In genomic region chr17:81960130-81960958, GRCh38 we compare ENCODE assay signal across 1 cellular context.
TF ChIP-seq lines count a peak whose summit lies in the region.

No MANE protein-coding gene starts in this region.

TF ChIP-seq in HepG2, 621 proteins besides CTCF, POLR2A, EP300 and RAD21 (continued from another document):
- TF ChIP-seq, protein P1, sequence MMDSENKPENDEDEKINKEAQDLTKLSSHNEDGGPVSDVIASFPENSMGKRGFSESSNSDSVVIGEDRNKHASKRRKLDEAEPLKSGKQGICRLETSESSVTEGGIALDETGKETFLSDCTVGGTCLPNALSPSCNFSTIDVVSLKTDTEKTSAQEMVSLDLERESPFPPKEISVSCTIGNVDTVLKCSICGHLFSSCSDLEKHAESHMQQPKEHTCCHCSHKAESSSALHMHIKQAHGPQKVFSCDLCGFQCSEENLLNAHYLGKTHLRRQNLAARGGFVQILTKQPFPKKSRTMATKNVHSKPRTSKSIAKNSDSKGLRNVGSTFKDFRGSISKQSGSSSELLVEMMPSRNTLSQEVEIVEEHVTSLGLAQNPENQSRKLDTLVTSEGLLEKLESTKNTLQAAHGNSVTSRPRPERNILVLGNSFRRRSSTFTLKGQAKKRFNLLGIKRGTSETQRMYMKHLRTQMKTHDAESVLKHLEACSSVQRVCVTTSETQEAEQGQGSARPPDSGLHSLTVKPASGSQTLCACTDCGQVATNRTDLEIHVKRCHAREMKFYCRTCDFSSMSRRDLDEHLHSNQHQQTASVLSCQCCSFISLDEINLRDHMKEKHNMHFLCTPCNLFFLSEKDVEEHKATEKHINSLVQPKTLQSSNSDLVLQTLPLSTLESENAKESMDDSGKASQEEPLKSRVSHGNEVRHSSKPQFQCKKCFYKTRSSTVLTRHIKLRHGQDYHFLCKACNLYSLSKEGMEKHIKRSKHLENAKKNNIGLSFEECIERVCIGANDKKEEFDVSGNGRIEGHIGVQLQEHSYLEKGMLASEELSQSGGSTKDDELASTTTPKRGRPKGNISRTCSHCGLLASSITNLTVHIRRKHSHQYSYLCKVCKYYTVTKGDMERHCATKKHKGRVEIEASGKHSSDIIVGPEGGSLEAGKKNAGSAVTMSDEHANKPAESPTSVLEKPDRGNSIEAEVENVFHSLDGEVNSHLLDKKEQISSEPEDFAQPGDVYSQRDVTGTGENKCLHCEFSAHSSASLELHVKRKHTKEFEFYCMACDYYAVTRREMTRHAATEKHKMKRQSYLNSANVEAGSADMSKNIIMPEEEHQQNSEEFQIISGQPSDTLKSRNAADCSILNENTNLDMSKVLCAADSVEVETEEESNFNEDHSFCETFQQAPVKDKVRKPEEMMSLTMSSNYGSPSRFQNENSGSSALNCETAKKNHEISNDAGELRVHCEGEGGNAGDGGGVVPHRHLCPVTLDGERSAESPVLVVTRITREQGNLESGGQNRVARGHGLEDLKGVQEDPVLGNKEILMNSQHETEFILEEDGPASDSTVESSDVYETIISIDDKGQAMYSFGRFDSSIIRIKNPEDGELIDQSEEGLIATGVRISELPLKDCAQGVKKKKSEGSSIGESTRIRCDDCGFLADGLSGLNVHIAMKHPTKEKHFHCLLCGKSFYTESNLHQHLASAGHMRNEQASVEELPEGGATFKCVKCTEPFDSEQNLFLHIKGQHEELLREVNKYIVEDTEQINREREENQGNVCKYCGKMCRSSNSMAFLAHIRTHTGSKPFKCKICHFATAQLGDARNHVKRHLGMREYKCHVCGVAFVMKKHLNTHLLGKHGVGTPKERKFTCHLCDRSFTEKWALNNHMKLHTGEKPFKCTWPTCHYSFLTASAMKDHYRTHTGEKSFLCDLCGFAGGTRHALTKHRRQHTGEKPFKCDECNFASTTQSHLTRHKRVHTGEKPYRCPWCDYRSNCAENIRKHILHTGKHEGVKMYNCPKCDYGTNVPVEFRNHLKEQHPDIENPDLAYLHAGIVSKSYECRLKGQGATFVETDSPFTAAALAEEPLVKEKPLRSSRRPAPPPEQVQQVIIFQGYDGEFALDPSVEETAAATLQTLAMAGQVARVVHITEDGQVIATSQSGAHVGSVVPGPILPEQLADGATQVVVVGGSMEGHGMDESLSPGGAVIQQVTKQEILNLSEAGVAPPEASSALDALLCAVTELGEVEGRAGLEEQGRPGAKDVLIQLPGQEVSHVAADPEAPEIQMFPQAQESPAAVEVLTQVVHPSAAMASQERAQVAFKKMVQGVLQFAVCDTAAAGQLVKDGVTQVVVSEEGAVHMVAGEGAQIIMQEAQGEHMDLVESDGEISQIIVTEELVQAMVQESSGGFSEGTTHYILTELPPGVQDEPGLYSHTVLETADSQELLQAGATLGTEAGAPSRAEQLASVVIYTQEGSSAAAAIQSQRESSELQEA (CRISPR knock-in tag; IDR thresholded peaks at IDR 0.05; ENCODE audit: not compliant biosample characterization) = no peak
- TF ChIP-seq ZNF431 (CRISPR knock-in tag; IDR thresholded peaks at IDR 0.05; ENCODE audit: borderline replicate concordance, low read depth) = no peak
- TF ChIP-seq CEBPG (CRISPR knock-in tag; IDR thresholded peaks at IDR 0.05) = no peak
- TF ChIP-seq ZFP37 (CRISPR knock-in tag; IDR thresholded peaks at IDR 0.05; ENCODE audit: borderline replicate concordance) = no peak
- no peak; the same call in 1 of the 2 replicates for TF ChIP-seq ZNF451 (CRISPR knock-in tag; IDR thresholded peaks at IDR 0.05)
- no peak for TF ChIP-seq GFI1 (CRISPR knock-in tag; IDR thresholded peaks at IDR 0.05; ENCODE audit: borderline replicate concordance)
- no peak for TF ChIP-seq JARID2 (CRISPR knock-in tag; IDR thresholded peaks at IDR 0.05; ENCODE audit: insufficient replicate concordance)
- 0 out of 2 replicates have a peak, but pooled peaks have one; percentile 41 for TF ChIP-seq ZNF230 (CRISPR knock-in tag; IDR thresholded peaks at IDR 0.05)
- no peak for TF ChIP-seq RFX3 (CRISPR knock-in tag; IDR thresholded peaks at IDR 0.05)
- TF ChIP-seq ATAD3A (CRISPR knock-in tag; IDR thresholded peaks at IDR 0.05) = no peak
- no peak; the same call in 1 of the 2 replicates for TF ChIP-seq ZNF232 (CRISPR knock-in tag; IDR thresholded peaks at IDR 0.05; ENCODE audit: borderline replicate concordance)
- no peak for TF ChIP-seq ZNF350 (CRISPR knock-in tag; IDR thresholded peaks at IDR 0.05; ENCODE audit: borderline replicate concordance, low read depth)
- no peak for TF ChIP-seq NFRKB (IDR thresholded peaks at IDR 0.05)
- no peak for TF ChIP-seq MEIS2 (CRISPR knock-in tag; IDR thresholded peaks at IDR 0.05)
- TF ChIP-seq MAF1 (CRISPR knock-in tag; IDR thresholded peaks at IDR 0.05; ENCODE audit: borderline replicate concordance) = no peak
- TF ChIP-seq, protein P2, sequence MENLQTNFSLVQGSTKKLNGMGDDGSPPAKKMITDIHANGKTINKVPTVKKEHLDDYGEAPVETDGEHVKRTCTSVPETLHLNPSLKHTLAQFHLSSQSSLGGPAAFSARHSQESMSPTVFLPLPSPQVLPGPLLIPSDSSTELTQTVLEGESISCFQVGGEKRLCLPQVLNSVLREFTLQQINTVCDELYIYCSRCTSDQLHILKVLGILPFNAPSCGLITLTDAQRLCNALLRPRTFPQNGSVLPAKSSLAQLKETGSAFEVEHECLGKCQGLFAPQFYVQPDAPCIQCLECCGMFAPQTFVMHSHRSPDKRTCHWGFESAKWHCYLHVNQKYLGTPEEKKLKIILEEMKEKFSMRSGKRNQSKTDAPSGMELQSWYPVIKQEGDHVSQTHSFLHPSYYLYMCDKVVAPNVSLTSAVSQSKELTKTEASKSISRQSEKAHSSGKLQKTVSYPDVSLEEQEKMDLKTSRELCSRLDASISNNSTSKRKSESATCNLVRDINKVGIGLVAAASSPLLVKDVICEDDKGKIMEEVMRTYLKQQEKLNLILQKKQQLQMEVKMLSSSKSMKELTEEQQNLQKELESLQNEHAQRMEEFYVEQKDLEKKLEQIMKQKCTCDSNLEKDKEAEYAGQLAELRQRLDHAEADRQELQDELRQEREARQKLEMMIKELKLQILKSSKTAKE (CRISPR knock-in tag; IDR thresholded peaks at IDR 0.05; ENCODE audit: borderline replicate concordance) = peak; percentile 70
- TF ChIP-seq, protein P3, sequence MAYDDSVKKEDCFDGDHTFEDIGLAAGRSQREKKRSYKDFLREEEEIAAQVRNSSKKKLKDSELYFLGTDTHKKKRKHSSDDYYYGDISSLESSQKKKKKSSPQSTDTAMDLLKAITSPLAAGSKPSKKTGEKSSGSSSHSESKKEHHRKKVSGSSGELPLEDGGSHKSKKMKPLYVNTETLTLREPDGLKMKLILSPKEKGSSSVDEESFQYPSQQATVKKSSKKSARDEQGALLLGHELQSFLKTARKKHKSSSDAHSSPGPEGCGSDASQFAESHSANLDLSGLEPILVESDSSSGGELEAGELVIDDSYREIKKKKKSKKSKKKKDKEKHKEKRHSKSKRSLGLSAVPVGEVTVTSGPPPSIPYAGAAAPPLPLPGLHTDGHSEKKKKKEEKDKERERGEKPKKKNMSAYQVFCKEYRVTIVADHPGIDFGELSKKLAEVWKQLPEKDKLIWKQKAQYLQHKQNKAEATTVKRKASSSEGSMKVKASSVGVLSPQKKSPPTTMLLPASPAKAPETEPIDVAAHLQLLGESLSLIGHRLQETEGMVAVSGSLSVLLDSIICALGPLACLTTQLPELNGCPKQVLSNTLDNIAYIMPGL (CRISPR knock-in tag; IDR thresholded peaks at IDR 0.05; ENCODE audit: borderline replicate concordance in 1 of 2, low read depth in 1 of 2) = peak in 1 of 2 experiments; percentile 85; a peak in 3 of 4 replicates
- no peak; the same call in 1 of the 2 replicates for TF ChIP-seq ZFP90 (CRISPR knock-in tag; IDR thresholded peaks at IDR 0.05; ENCODE audit: borderline replicate concordance)
- TF ChIP-seq HDAC1 (CRISPR knock-in tag; IDR thresholded peaks at IDR 0.05) = no peak; the same call in none of the 2 replicates
- no peak for TF ChIP-seq PCBP2 (optimal IDR thresholded peaks at IDR 0.05; ENCODE audit: low read depth, low read length, poor library complexity, severe bottlenecking)
- no peak for TF ChIP-seq ZBTB21 (CRISPR knock-in tag; IDR thresholded peaks at IDR 0.05)
- TF ChIP-seq HMG20B (CRISPR knock-in tag; conservative IDR thresholded peaks at IDR 0.05) = no peak
- no peak for TF ChIP-seq ZNF33A (CRISPR knock-in tag; IDR thresholded peaks at IDR 0.05; ENCODE audit: borderline replicate concordance)
- no peak for TF ChIP-seq TFAP4 (IDR thresholded peaks at IDR 0.05; ENCODE audit: borderline replicate concordance, low read depth)
- no peak for TF ChIP-seq ZNF207 (IDR thresholded peaks at IDR 0.05; ENCODE audit: borderline replicate concordance)
- TF ChIP-seq ZNF816 (CRISPR knock-in tag; IDR thresholded peaks at IDR 0.05; ENCODE audit: borderline replicate concordance) = 0 out of 2 replicates have a peak, but pooled peaks have one; percentile 22
- TF ChIP-seq STAG1 (CRISPR knock-in tag; IDR thresholded peaks at IDR 0.05) = no peak
- TF ChIP-seq ZNF30 (CRISPR knock-in tag; IDR thresholded peaks at IDR 0.05) = no peak
- TF ChIP-seq, protein P4, sequence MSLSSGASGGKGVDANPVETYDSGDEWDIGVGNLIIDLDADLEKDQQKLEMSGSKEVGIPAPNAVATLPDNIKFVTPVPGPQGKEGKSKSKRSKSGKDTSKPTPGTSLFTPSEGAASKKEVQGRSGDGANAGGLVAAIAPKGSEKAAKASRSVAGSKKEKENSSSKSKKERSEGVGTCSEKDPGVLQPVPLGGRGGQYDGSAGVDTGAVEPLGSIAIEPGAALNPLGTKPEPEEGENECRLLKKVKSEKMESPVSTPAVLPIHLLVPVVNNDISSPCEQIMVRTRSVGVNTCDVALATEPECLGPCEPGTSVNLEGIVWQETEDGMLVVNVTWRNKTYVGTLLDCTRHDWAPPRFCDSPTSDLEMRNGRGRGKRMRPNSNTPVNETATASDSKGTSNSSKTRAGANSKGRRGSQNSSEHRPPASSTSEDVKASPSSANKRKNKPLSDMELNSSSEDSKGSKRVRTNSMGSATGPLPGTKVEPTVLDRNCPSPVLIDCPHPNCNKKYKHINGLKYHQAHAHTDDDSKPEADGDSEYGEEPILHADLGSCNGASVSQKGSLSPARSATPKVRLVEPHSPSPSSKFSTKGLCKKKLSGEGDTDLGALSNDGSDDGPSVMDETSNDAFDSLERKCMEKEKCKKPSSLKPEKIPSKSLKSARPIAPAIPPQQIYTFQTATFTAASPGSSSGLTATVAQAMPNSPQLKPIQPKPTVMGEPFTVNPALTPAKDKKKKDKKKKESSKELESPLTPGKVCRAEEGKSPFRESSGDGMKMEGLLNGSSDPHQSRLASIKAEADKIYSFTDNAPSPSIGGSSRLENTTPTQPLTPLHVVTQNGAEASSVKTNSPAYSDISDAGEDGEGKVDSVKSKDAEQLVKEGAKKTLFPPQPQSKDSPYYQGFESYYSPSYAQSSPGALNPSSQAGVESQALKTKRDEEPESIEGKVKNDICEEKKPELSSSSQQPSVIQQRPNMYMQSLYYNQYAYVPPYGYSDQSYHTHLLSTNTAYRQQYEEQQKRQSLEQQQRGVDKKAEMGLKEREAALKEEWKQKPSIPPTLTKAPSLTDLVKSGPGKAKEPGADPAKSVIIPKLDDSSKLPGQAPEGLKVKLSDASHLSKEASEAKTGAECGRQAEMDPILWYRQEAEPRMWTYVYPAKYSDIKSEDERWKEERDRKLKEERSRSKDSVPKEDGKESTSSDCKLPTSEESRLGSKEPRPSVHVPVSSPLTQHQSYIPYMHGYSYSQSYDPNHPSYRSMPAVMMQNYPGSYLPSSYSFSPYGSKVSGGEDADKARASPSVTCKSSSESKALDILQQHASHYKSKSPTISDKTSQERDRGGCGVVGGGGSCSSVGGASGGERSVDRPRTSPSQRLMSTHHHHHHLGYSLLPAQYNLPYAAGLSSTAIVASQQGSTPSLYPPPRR (CRISPR knock-in tag; IDR thresholded peaks at IDR 0.05; ENCODE audit: borderline replicate concordance) = no peak
- TF ChIP-seq TCF7L2 (IDR thresholded peaks at IDR 0.05; ENCODE audit: low read depth, low read length) = no peak
- no peak for TF ChIP-seq CERS6 (CRISPR knock-in tag; IDR thresholded peaks at IDR 0.05)
- TF ChIP-seq RELA (CRISPR knock-in tag; IDR thresholded peaks at IDR 0.05) = no peak
- no peak for TF ChIP-seq THAP11 (CRISPR knock-in tag; IDR thresholded peaks at IDR 0.05)
